1 cellular context compared by ENCODE assay signal in the genomic region with DNA sequence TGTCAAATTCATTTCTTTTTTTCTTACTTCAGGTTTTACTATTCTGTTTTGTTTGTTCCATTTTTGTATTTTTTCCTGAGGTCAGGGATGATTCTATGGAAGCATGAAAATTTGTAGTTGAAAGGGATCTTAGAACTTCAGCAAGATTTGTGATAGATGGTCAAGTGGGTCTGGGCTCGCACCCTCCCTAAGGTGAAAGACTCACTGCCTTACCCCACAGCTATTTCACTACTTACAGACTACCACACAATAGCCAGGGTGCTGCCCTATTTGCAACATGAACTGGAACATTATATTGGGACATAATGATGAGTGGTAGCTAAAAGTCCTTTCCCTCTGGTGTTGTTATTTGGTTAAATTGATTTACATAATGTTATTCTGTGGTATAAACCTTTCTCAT.
TF ChIP-seq lines count a peak whose summit lies in the region.

No MANE protein-coding gene starts in this region.

TF ChIP-seq in IMR-90, 13 proteins besides CTCF, POLR2A, EP300 and RAD21:
- TF ChIP-seq USF2 (IDR thresholded peaks at IDR 0.05; ENCODE audit: low read depth, low read length) (no peak), ELK1 (IDR thresholded peaks at IDR 0.05; ENCODE audit: borderline replicate concordance, low read depth, low read length) (no peak)
